8 cellular contexts compared by ENCODE assay signal in the genomic region with DNA sequence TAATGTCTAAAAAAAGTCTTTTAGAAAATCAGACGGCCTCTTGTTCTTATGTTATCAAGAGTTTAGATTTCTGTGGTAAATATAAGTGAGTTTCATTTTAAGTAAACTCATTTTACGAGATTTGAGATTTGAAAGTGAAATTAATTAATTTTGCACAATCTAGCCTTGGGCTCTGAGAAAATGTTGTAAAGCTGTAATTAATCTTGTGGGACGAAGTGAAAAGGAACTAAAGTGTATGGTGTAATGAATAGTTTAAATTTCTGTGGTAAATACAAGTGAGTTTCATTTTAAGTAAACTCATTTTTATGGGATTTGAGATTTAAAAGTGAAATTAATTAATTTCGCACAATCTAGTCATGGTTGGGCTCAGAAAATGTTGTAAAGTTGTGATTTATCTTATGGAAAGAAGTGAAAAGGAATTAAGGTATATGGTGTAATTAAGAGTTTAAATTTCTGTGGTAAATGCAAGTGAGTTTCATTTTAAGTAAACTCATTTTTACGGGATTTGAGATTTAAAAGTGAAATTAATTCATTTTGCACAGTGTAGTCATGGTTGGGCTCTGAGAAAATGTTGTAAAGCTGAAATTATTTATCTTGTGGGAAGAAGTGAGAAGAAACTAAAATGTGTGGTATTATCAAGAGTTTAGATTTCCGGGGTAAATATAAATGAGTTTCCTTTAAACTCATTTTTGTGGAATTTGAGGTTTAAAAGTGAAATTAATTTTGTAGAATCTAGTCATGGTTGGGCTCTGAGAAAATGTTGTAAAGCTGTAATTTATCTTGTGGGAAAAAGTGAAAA. TPM values are rescaled to one million over a fixed set of nuclear protein-coding genes. Genes with fewer than 3 reads are reported as not detected.
A peak's percentile ranks its signal among the peaks of the same experiment; 100 is the strongest.
DNase-seq lines count a peak whose midpoint lies in the region; ATAC-seq, FAIRE-seq and TF ChIP-seq lines count a peak whose summit lies in the region.

No MANE protein-coding gene starts in this region.

- H3K27me3 ChIP-seq in GM23338 (ENCODE audit: insufficient read depth) (peaks cover 24% of the 10 kb centered on the region), foreskin keratinocyte (no peaks in the 10 kb centered on the region), small intestine (ENCODE audit: control insufficient read depth in 2 of 2, insufficient read depth in 2 of 2, low read length in 2 of 2) (no peaks in the 10 kb centered on the region)

- H3K4me3 Mint-ChIP-seq in GM23338 (peak overlapping the region; percentile 79), activated B cell treated with CpG ODN at 0.5 μM for 24 hours (peak overlapping the region; percentile 84)
- no peak overlapping the region for H3K4me3 Mint-ChIP-seq in activated CD8-positive, alpha-beta memory T cell treated with anti-CD3 and anti-CD28 coated beads, Interleukin-2, amount 10 ng/mL, durations not matched to agents 7 days and 5 days

- TF ChIP-seq CTCF in GM23338 (conservative IDR thresholded peaks at IDR 0.05; ENCODE audit: low read depth in 2 of 2) (no peak), activated B cell treated with CpG ODN at 0.5 μM for 24 hours (IDR thresholded peaks at IDR 0.05) (no peak), foreskin keratinocyte (conservative IDR thresholded peaks at IDR 0.05) (no peak)

- no peaks in the 10 kb centered on the region for H4K20me1 ChIP-seq in GM23338 (replicated peaks; ENCODE audit: insufficient read depth)

- ATAC-seq in GM23338 (no peak), activated B cell treated with CpG ODN at 0.5 μM for 24 hours (ENCODE audit: low read depth) (no peak), foreskin keratinocyte (no peak), HG03139 (IDR thresholded peaks at IDR 0.05; ENCODE audit: unreplicated experiment) (no peak)
- no peak for ATAC-seq in activated CD8-positive, alpha-beta memory T cell treated with anti-CD3 and anti-CD28 coated beads, Interleukin-2, amount 10 ng/mL, durations not matched to agents 7 days and 5 days

- H3K27me3 Mint-ChIP-seq in GM23338 (ENCODE audit: insufficient read depth, low read depth, poor library complexity) (peaks cover 20% of the 10 kb centered on the region), activated B cell treated with CpG ODN at 0.5 μM for 24 hours (no peaks in the 10 kb centered on the region)
- peaks cover 52% of the 10 kb centered on the region for H3K27me3 Mint-ChIP-seq in activated CD8-positive, alpha-beta memory T cell treated with anti-CD3 and anti-CD28 coated beads, Interleukin-2, amount 10 ng/mL, durations not matched to agents 7 days and 5 days

- intact Hi-C loops in activated B cell treated with CpG ODN at 0.5 μM for 24 hours (cut with micrococcal nuclease): loop anchor here (2.0 to 10.0 kb wide), 5 partner anchors 613 to 1243 kb away; a partner anchor contains a TSS

- no peaks in the 10 kb centered on the region for H3K9me3 Mint-ChIP-seq in GM23338
- H3K9me3 Mint-ChIP-seq in activated B cell treated with CpG ODN at 0.5 μM for 24 hours: no peaks in the 10 kb centered on the region
- no peaks in the 10 kb centered on the region for H3K9me3 Mint-ChIP-seq in activated CD8-positive, alpha-beta memory T cell treated with anti-CD3 and anti-CD28 coated beads, Interleukin-2, amount 10 ng/mL, durations not matched to agents 7 days and 5 days (ENCODE audit: low read depth)

- H3K79me2 ChIP-seq in GM23338 (replicated peaks; ENCODE audit: insufficient read depth): no peaks in the 10 kb centered on the region

- H3K36me3 Mint-ChIP-seq in GM23338 (ENCODE audit: low read depth) (no peaks in the 10 kb centered on the region), activated B cell treated with CpG ODN at 0.5 μM for 24 hours (ENCODE audit: low read depth) (no peaks in the 10 kb centered on the region)
- peaks cover 3% of the 10 kb centered on the region for H3K36me3 Mint-ChIP-seq in activated CD8-positive, alpha-beta memory T cell treated with anti-CD3 and anti-CD28 coated beads, Interleukin-2, amount 10 ng/mL, durations not matched to agents 7 days and 5 days

- peak overlapping the region; percentile 69; the same call in 1 of the 2 replicates for H2AFZ ChIP-seq in GM23338

- H3K27ac ChIP-seq in GM23338 (ENCODE audit: low read depth) (no peak overlapping the region), foreskin keratinocyte (peak overlapping the region; percentile 60), small intestine (ENCODE audit: low read depth in 1 of 2, low read length in 1 of 2) (peak overlapping the region; percentile 42 to 97)

- H3F3A ChIP-seq in GM23338 (replicated peaks; ENCODE audit: low read depth): no peaks in the 10 kb centered on the region

- CTCF ChIA-PET in activated B cell treated with CpG ODN at 0.5 μM for 24 hours (lab: Charles Lee): no interaction called here
- CTCF ChIA-PET in activated CD8-positive, alpha-beta memory T cell treated with anti-CD3 and anti-CD28 coated beads, Interleukin-2, amount 10 ng/mL, durations not matched to agents 7 days and 5 days (lab: Charles Lee): no interaction called here

- H3K27ac Mint-ChIP-seq in GM23338: no peak overlapping the region
- H3K27ac Mint-ChIP-seq in activated B cell treated with CpG ODN at 0.5 μM for 24 hours: peak overlapping the region; percentile 74
- H3K27ac Mint-ChIP-seq in activated CD8-positive, alpha-beta memory T cell treated with anti-CD3 and anti-CD28 coated beads, Interleukin-2, amount 10 ng/mL, durations not matched to agents 7 days and 5 days: no peak overlapping the region

- no peak for DNase-seq in GM23338 (ENCODE audit: low spot score)
- no peak for DNase-seq in activated B cell treated with CpG ODN at 0.5 μM for 24 hours
- DNase-seq in foreskin keratinocyte: no peak
- no peak for DNase-seq in small intestine
- DNase-seq in inferior parietal cortex (ENCODE audit: extremely low spot score): no peak
- no peak for DNase-seq in activated CD8-positive, alpha-beta memory T cell treated with anti-CD3 and anti-CD28 coated beads, Interleukin-2, amount 10 ng/mL, durations not matched to agents 7 days and 5 days
- no peak for DNase-seq in NCI-H1694 (lab: John Stamatoyannopoulos, UW)

- H3K9me2 ChIP-seq in GM23338 (ENCODE audit: insufficient read depth): no peaks in the 10 kb centered on the region

- 8 to 27% (median 14%) methylated on average over 6 of the region's 6 CpGs for WGBS in small intestine, 3 donors

- H3K4me1 ChIP-seq in GM23338 (ENCODE audit: insufficient read depth) (no peaks in the 10 kb centered on the region), foreskin keratinocyte (peaks cover 12% of the 10 kb centered on the region), small intestine (ENCODE audit: control insufficient read depth in 2 of 2, insufficient read depth in 1 of 2, low read depth in 1 of 2, low read length in 1 of 2) (no peaks in the 10 kb centered on the region)

- H3K4me1 Mint-ChIP-seq in GM23338: peaks cover 12% of the 10 kb centered on the region; the same call in 2 of the 3 replicates
- peaks cover 15% of the 10 kb centered on the region for H3K4me1 Mint-ChIP-seq in activated B cell treated with CpG ODN at 0.5 μM for 24 hours
- H3K4me1 Mint-ChIP-seq in activated CD8-positive, alpha-beta memory T cell treated with anti-CD3 and anti-CD28 coated beads, Interleukin-2, amount 10 ng/mL, durations not matched to agents 7 days and 5 days: peaks cover 19% of the 10 kb centered on the region

- peak overlapping the region; percentile 83 for H3K4me2 ChIP-seq in GM23338

- H3K9me3 ChIP-seq in small intestine (ENCODE audit: control insufficient read depth, low read depth): no peaks in the 10 kb centered on the region

- FAIRE-seq in small intestine (lab: Jason Lieb, UNC): peak; percentile 30

- H3K4me3 ChIP-seq in GM23338 (peak overlapping the region; percentile 62), small intestine (ENCODE audit: low read depth in 1 of 2, low read length in 2 of 2) (peak overlapping the region in 1 of 2 donors; percentile 37)

- POLR2A ChIA-PET in activated B cell treated with CpG ODN at 0.5 μM for 24 hours (lab: Charles Lee): interaction anchor here (1.0 kb wide), 1 partner anchor 868 kb away, joined by 3 read pairs; no protein-coding TSS in a partner anchor

- H3K36me3 ChIP-seq in GM23338 (ENCODE audit: insufficient read depth): no peaks in the 10 kb centered on the region
- no peaks in the 10 kb centered on the region for H3K36me3 ChIP-seq in small intestine (ENCODE audit: control insufficient read depth in 2 of 2, insufficient read depth in 2 of 2, low read length in 2 of 2)

TF ChIP-seq in GM23338, 12 proteins besides CTCF, POLR2A, EP300 and RAD21 (continues in another document):
- no peak for TF ChIP-seq ZNF114 (CRISPR knock-in tag; IDR thresholded peaks at IDR 0.05)
- no peak for TF ChIP-seq POLR2AphosphoS5 (IDR thresholded peaks at IDR 0.05; ENCODE audit: low read depth)
- TF ChIP-seq, protein P1, sequence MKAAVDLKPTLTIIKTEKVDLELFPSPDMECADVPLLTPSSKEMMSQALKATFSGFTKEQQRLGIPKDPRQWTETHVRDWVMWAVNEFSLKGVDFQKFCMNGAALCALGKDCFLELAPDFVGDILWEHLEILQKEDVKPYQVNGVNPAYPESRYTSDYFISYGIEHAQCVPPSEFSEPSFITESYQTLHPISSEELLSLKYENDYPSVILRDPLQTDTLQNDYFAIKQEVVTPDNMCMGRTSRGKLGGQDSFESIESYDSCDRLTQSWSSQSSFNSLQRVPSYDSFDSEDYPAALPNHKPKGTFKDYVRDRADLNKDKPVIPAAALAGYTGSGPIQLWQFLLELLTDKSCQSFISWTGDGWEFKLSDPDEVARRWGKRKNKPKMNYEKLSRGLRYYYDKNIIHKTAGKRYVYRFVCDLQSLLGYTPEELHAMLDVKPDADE (IDR thresholded peaks at IDR 0.05): no peak
- TF ChIP-seq JUNB (IDR thresholded peaks at IDR 0.05; ENCODE audit: unreplicated experiment): no peak

RNA-seq across cellular contexts. Expression of a gene that starts 1.6 kb away (rescaled TPM):
- 4.0 and 5.4 TPM in 2 replicates for total RNA-seq in GM23338 (2014; rRNA removed; shearing (Covaris generic))
- polyA plus RNA-seq in GM23338 (2016; fragmentation: Nextera tagmentation; extraction: Ambion mirVana) (4.8 and 6.4 TPM in 2 replicates), foreskin keratinocyte (4.7 and 7.1 TPM in 2 replicates), small intestine (10 to 100 TPM in 2 of 3 donors, 1 to 10 TPM in 1; 8.1 to 14.1 (median 12.1) TPM)
- total RNA-seq in activated B cell treated with CpG ODN at 0.5 μM for 24 hours (6.4 and 6.5 TPM in 2 replicates), foreskin keratinocyte (10.7 and 14.0 TPM in 2 replicates)
- total RNA-seq in activated CD8-positive, alpha-beta memory T cell treated with anti-CD3 and anti-CD28 coated beads, Interleukin-2, amount 10 ng/mL, durations not matched to agents 7 days and 5 days: under 1 TPM; 0.23 to 0.42 TPM
